ENCODE assay signal across 8 cellular contexts in the genomic region with DNA sequence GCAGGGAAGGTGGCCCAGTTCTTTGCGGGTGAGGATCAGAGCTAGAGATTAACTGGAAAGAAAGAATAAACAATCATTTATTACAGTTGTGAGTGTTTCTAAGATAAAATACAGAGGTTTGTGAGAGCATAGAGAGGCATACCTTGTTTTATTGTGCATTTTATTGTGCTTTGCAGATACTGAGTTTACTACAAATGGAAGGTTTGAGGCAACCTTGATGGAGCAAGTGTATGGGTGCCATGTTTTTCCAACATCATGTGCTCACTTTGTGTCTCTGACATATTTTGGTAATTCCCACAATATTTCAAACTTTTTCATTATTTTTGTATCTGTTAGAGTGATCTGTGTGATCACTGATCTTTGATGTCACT. TPM values are rescaled to one million over a fixed set of nuclear protein-coding genes. Genes with fewer than 3 reads are reported as not detected.
DNase-seq lines count a peak whose midpoint lies in the region; ATAC-seq, FAIRE-seq and TF ChIP-seq lines count a peak whose summit lies in the region.

No MANE protein-coding gene starts in this region.

- no peaks in the 10 kb centered on the region for H3K9me3 ChIP-seq in kidney (ENCODE audit: control insufficient read depth in 1 of 2, low read length in 2 of 2)
- no peaks in the 10 kb centered on the region for H3K9me3 ChIP-seq in thoracic aorta

- H3K4me3 Mint-ChIP-seq in activated CD4-positive, alpha-beta T cell treated with anti-CD3 and anti-CD28 coated beads for 36 hours: peak overlapping the region; percentile 89
- H3K4me3 Mint-ChIP-seq in activated T-helper 1 cell treated with anti-CD3 and anti-CD28 coated beads, Interleukin-12 subunit alpha, Interleukin-12 subunit beta, Interleukin-2, Interleukin-4 antibody, amounts not matched to agents 30 ng/mL and 10 ng/mL and 1 ng/mL, durations not matched to agents 14 hours and 24 hours and 36 hours: peak overlapping the region; percentile 94

- TF ChIP-seq CTCF in kidney (IDR thresholded peaks at IDR 0.05; ENCODE audit: borderline replicate concordance, extremely low read depth, insufficient read depth): no peak
- no peak for TF ChIP-seq CTCF in thoracic aorta (IDR thresholded peaks at IDR 0.05)

- H3K4me3 ChIP-seq in kidney (ENCODE audit: low read length in 2 of 2): peak overlapping the region; percentile 75 to 89
- H3K4me3 ChIP-seq in thoracic aorta: peak overlapping the region; percentile 83

- H3K9ac ChIP-seq in kidney (ENCODE audit: low read length in 2 of 2): peak overlapping the region; percentile 69 to 71

- no peak for DNase-seq in activated CD4-positive, alpha-beta T cell treated with anti-CD3 and anti-CD28 coated beads for 36 hours
- DNase-seq in activated CD4-positive, alpha-beta T cell treated with anti-CD3 and anti-CD28 coated beads, Interleukin-2, amount 50 U/mL, for 48 hours: no peak
- no peak for DNase-seq in activated T-helper 1 cell treated with anti-CD3 and anti-CD28 coated beads, Interleukin-12 subunit alpha, Interleukin-12 subunit beta, Interleukin-2, Interleukin-4 antibody, amounts not matched to agents 30 ng/mL and 10 ng/mL and 1 ng/mL, durations not matched to agents 14 hours and 24 hours and 36 hours (ENCODE audit: low spot score)
- DNase-seq in kidney: no peak
- DNase-seq in thoracic aorta (ENCODE audit: low spot score): no peak
- DNase-seq in activated gamma-delta T cell (lab: John Stamatoyannopoulos, UW): no peak
- DNase-seq in activated CD8-positive, alpha-beta memory T cell treated with anti-CD3 and anti-CD28 coated beads, Interleukin-2, amount 50 U/mL, for 4 hours: no peak

- no peaks in the 10 kb centered on the region for H3K27me3 ChIP-seq in thoracic aorta (replicated peaks; ENCODE audit: insufficient read depth)

- H3K27ac Mint-ChIP-seq in activated CD4-positive, alpha-beta T cell treated with anti-CD3 and anti-CD28 coated beads for 36 hours: peak overlapping the region; percentile 99
- peak overlapping the region; percentile 97 for H3K27ac Mint-ChIP-seq in activated T-helper 1 cell treated with anti-CD3 and anti-CD28 coated beads, Interleukin-12 subunit alpha, Interleukin-12 subunit beta, Interleukin-2, Interleukin-4 antibody, amounts not matched to agents 30 ng/mL and 10 ng/mL and 1 ng/mL, durations not matched to agents 14 hours and 24 hours and 36 hours

- POLR2A ChIA-PET in activated CD4-positive, alpha-beta T cell treated with anti-CD3 and anti-CD28 coated beads for 36 hours (lab: Charles Lee): interaction anchor here (1.3 to 1.4 kb wide), 2 partner anchors 40 to 394 kb away, joined by 4 read pairs; no protein-coding TSS in a partner anchor

- H3K36me3 ChIP-seq in kidney (ENCODE audit: control insufficient read depth in 1 of 2, insufficient read depth in 2 of 2, low read length in 2 of 2) (no peaks in the 10 kb centered on the region), thoracic aorta (no peaks in the 10 kb centered on the region)

- no peaks in the 10 kb centered on the region for H3K9me3 Mint-ChIP-seq in activated CD4-positive, alpha-beta T cell treated with anti-CD3 and anti-CD28 coated beads for 36 hours (ENCODE audit: low read depth)
- no peaks in the 10 kb centered on the region for H3K9me3 Mint-ChIP-seq in activated T-helper 1 cell treated with anti-CD3 and anti-CD28 coated beads, Interleukin-12 subunit alpha, Interleukin-12 subunit beta, Interleukin-2, Interleukin-4 antibody, amounts not matched to agents 30 ng/mL and 10 ng/mL and 1 ng/mL, durations not matched to agents 14 hours and 24 hours and 36 hours

- FAIRE-seq in kidney (lab: Jason Lieb, UNC): no peak

- H3K36me3 Mint-ChIP-seq in activated CD4-positive, alpha-beta T cell treated with anti-CD3 and anti-CD28 coated beads for 36 hours (ENCODE audit: low read depth): peaks cover 16% of the 10 kb centered on the region
- H3K36me3 Mint-ChIP-seq in activated T-helper 1 cell treated with anti-CD3 and anti-CD28 coated beads, Interleukin-12 subunit alpha, Interleukin-12 subunit beta, Interleukin-2, Interleukin-4 antibody, amounts not matched to agents 30 ng/mL and 10 ng/mL and 1 ng/mL, durations not matched to agents 14 hours and 24 hours and 36 hours (ENCODE audit: low read depth): peaks cover 12% of the 10 kb centered on the region

- peaks cover 23% of the 10 kb centered on the region for H3K4me1 Mint-ChIP-seq in activated CD4-positive, alpha-beta T cell treated with anti-CD3 and anti-CD28 coated beads for 36 hours
- H3K4me1 Mint-ChIP-seq in activated T-helper 1 cell treated with anti-CD3 and anti-CD28 coated beads, Interleukin-12 subunit alpha, Interleukin-12 subunit beta, Interleukin-2, Interleukin-4 antibody, amounts not matched to agents 30 ng/mL and 10 ng/mL and 1 ng/mL, durations not matched to agents 14 hours and 24 hours and 36 hours (ENCODE audit: low read depth): peaks cover 32% of the 10 kb centered on the region

- CTCF ChIA-PET in activated CD4-positive, alpha-beta T cell treated with anti-CD3 and anti-CD28 coated beads for 36 hours (lab: Charles Lee): interaction anchor here (0.8 to 3.3 kb wide), 3 partner anchors 31 to 1651 kb away, joined by 3 to 26 read pairs (median 4); a partner anchor contains a TSS

- no peak for ATAC-seq in activated CD4-positive, alpha-beta T cell treated with anti-CD3 and anti-CD28 coated beads for 36 hours
- no peak for ATAC-seq in thoracic aorta (ENCODE audit: insufficient number of reproducible peaks, low FRiP score, low read depth)
- no peak for ATAC-seq in HG03045 (IDR thresholded peaks at IDR 0.05; ENCODE audit: unreplicated experiment)

- intact Hi-C loops in activated CD4-positive, alpha-beta T cell treated with anti-CD3 and anti-CD28 coated beads for 36 hours (cut with DNase I, micrococcal nuclease): loop anchor here (1.0 to 10.0 kb wide), 11 partner anchors 31 to 1591 kb away; a partner anchor contains a TSS
- intact Hi-C loops in activated T-helper 1 cell treated with anti-CD3 and anti-CD28 coated beads, Interleukin-12 subunit alpha, Interleukin-12 subunit beta, Interleukin-2, Interleukin-4 antibody, amounts not matched to agents 30 ng/mL and 10 ng/mL and 1 ng/mL, durations not matched to agents 14 hours and 24 hours and 36 hours (cut with micrococcal nuclease): loop anchor here (1.0 to 10.0 kb wide), 10 partner anchors 14 to 1611 kb away; a partner anchor contains a TSS
- intact Hi-C loops in kidney (cut with DNase I): no loop called here

- H3K27ac ChIP-seq in kidney (ENCODE audit: low read depth in 2 of 2, low read length in 2 of 2) (peak overlapping the region in 1 of 2 donors; percentile 78), thoracic aorta (peak overlapping the region; percentile 77 to 89)

- peaks cover 0 to 6% of the 10 kb centered on the region in 2 donors for H3K4me1 ChIP-seq in kidney (ENCODE audit: control insufficient read depth in 1 of 2, insufficient read depth in 1 of 2, low read depth in 1 of 2, low read length in 2 of 2)
- H3K4me1 ChIP-seq in thoracic aorta (ENCODE audit: control insufficient read depth in 1 of 2, low read depth in 2 of 2): peaks cover 7 to 14% of the 10 kb centered on the region in 2 donors

- no peaks in the 10 kb centered on the region for H3K27me3 Mint-ChIP-seq in activated CD4-positive, alpha-beta T cell treated with anti-CD3 and anti-CD28 coated beads for 36 hours
- peaks cover 2% of the 10 kb centered on the region for H3K27me3 Mint-ChIP-seq in activated T-helper 1 cell treated with anti-CD3 and anti-CD28 coated beads, Interleukin-12 subunit alpha, Interleukin-12 subunit beta, Interleukin-2, Interleukin-4 antibody, amounts not matched to agents 30 ng/mL and 10 ng/mL and 1 ng/mL, durations not matched to agents 14 hours and 24 hours and 36 hours (ENCODE audit: insufficient read depth)

RNA-seq across cellular contexts. Expression of a gene that starts 0.7 kb away (rescaled TPM):
- total RNA-seq in activated CD4-positive, alpha-beta T cell treated with anti-CD3 and anti-CD28 coated beads for 36 hours: 10 to 100 TPM; 14.4 to 16.8 TPM
- 5.3 and 5.5 TPM in 2 replicates for total RNA-seq in activated T-helper 1 cell treated with anti-CD3 and anti-CD28 coated beads, Interleukin-12 subunit alpha, Interleukin-12 subunit beta, Interleukin-2, Interleukin-4 antibody, amounts not matched to agents 30 ng/mL and 10 ng/mL and 1 ng/mL, durations not matched to agents 14 hours and 24 hours and 36 hours
- total RNA-seq in kidney: 2.3 TPM
- polyA plus RNA-seq in kidney (ENCODE audit: insufficient read depth, low read depth, low replicate concordance): 0.71 TPM
- total RNA-seq in thoracic aorta: 1 to 10 TPM in 1 of 2 donors, under 1 TPM in 1; 0.85 to 3.0 TPM

RNA-seq across cellular contexts. Expression of a gene that starts 32.0 kb away (rescaled TPM):
- total RNA-seq in activated CD4-positive, alpha-beta T cell treated with anti-CD3 and anti-CD28 coated beads for 36 hours: 10 to 100 TPM; 15.7 to 17.1 TPM
- 23.0 and 26.5 TPM in 2 replicates for total RNA-seq in activated T-helper 1 cell treated with anti-CD3 and anti-CD28 coated beads, Interleukin-12 subunit alpha, Interleukin-12 subunit beta, Interleukin-2, Interleukin-4 antibody, amounts not matched to agents 30 ng/mL and 10 ng/mL and 1 ng/mL, durations not matched to agents 14 hours and 24 hours and 36 hours
- total RNA-seq in kidney: 24.1 TPM
- 7.1 TPM for polyA plus RNA-seq in kidney (ENCODE audit: insufficient read depth, low read depth, low replicate concordance)
- 10 to 100 TPM in 1 of 2 donors, 1 to 10 TPM in 1; 9.5 to 22.5 TPM for total RNA-seq in thoracic aorta

RNA-seq across cellular contexts. Expression of a gene that starts 41.2 kb away (rescaled TPM):
- 10 to 100 TPM; 51.7 to 55.1 TPM for total RNA-seq in activated CD4-positive, alpha-beta T cell treated with anti-CD3 and anti-CD28 coated beads for 36 hours
- total RNA-seq in activated T-helper 1 cell treated with anti-CD3 and anti-CD28 coated beads, Interleukin-12 subunit alpha, Interleukin-12 subunit beta, Interleukin-2, Interleukin-4 antibody, amounts not matched to agents 30 ng/mL and 10 ng/mL and 1 ng/mL, durations not matched to agents 14 hours and 24 hours and 36 hours: 59.0 and 60.8 TPM in 2 replicates
- 65.0 TPM for total RNA-seq in kidney
- polyA plus RNA-seq in kidney (ENCODE audit: insufficient read depth, low read depth, low replicate concordance): 75.8 TPM
- 10 to 100 TPM; 74.1 to 81.6 TPM for total RNA-seq in thoracic aorta
